ENCODE assay signal across 1 cellular context in genomic region chr17:38341035-38341721, GRCh38.
TF ChIP-seq lines count a peak whose summit lies in the region.

No MANE protein-coding gene starts in this region.

TF ChIP-seq in endothelial cell of umbilical vein, 7 proteins besides CTCF, POLR2A, EP300 and RAD21:
- TF ChIP-seq POLR2AphosphoS5 (IDR thresholded peaks at IDR 0.05; ENCODE audit: insufficient read depth, low read depth, low read length): no peak
- no peak for TF ChIP-seq EZH2 (IDR thresholded peaks at IDR 0.05; ENCODE audit: borderline replicate concordance, low read depth, low read length, severe bottlenecking)
- no peak for TF ChIP-seq MAX (IDR thresholded peaks at IDR 0.05; ENCODE audit: insufficient read depth, insufficient read length)
- no peak for TF ChIP-seq MYC (IDR thresholded peaks at IDR 0.05; ENCODE audit: low read depth, low read length)
- no peak for TF ChIP-seq GATA2 (IDR thresholded peaks at IDR 0.05; ENCODE audit: insufficient read depth, insufficient read length, low read depth, low read length)
- TF ChIP-seq FOS (IDR thresholded peaks at IDR 0.05; ENCODE audit: borderline replicate concordance, insufficient read depth, low read length): no peak
- TF ChIP-seq JUN (IDR thresholded peaks at IDR 0.05; ENCODE audit: borderline replicate concordance, insufficient read depth, insufficient read length, low read depth): no peak
TF ChIP-seq in endothelial cell of umbilical vein: peak in this region for 0.
